ENCODE assay signal across 8 cellular contexts in the genomic region with DNA sequence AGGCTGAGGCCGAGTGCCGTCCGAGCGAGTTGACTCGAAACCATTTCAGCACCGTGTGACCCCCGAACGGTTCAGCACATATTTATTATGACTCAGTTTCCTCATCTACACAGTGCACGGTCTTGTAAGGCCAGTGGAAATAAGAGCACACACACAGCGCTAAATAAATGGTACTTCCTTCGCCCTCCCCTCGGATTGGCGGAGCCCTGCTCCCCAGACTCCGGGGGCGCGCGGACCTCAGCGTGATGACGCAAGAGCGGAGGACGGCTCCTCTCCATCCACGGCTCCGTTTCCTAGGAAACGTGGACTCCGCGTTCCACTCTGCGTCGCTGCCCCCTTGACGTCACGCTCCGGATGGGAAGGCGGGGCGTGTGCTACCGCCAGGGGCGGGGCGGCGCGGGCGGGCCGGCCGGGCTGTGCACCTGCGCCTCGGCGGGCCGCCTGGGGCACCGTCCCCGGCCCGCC. TPM values are rescaled to one million over a fixed set of nuclear protein-coding genes. Genes with fewer than 3 reads are reported as not detected.
A peak's percentile ranks its signal among the peaks of the same experiment; 100 is the strongest.
DNase-seq lines count a peak whose midpoint lies in the region; ATAC-seq and TF ChIP-seq lines count a peak whose summit lies in the region.

A gene with protein sequence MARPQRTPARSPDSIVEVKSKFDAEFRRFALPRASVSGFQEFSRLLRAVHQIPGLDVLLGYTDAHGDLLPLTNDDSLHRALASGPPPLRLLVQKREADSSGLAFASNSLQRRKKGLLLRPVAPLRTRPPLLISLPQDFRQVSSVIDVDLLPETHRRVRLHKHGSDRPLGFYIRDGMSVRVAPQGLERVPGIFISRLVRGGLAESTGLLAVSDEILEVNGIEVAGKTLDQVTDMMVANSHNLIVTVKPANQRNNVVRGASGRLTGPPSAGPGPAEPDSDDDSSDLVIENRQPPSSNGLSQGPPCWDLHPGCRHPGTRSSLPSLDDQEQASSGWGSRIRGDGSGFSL (plus strand): TSS at position 397 of the 465 bp plus-strand sequence. CDS start 79 bp downstream, outside the sequence.

- H3K9me3 ChIP-seq in naive thymus-derived CD4-positive, alpha-beta T cell (ENCODE audit: control insufficient read depth in 2 of 3, low read length in 3 of 3): no peaks in the 10 kb centered on the region

- H3K27me3 Mint-ChIP-seq in naive thymus-derived CD4-positive, alpha-beta T cell: no peaks in the 10 kb centered on the region
- no peaks in the 10 kb centered on the region for H3K27me3 Mint-ChIP-seq in stimulated activated memory B cell treated with anti-CD40 and anti-IgM and Interleukin-4, amounts not matched to agents 10 μg/mL and 1 μg/mL and 100 μg/mL, for 72 hours

- H3K4me1 Mint-ChIP-seq in naive thymus-derived CD4-positive, alpha-beta T cell: peaks cover 15 to 40% (median 22%) of the 10 kb centered on the region in 7 donors
- peaks cover 47% of the 10 kb centered on the region for H3K4me1 Mint-ChIP-seq in stimulated activated memory B cell treated with anti-CD40 and anti-IgM and Interleukin-4, amounts not matched to agents 10 μg/mL and 1 μg/mL and 100 μg/mL, for 72 hours

- H3K4me3 ChIP-seq in naive thymus-derived CD4-positive, alpha-beta T cell (ENCODE audit: low read length): peak within 1 kb of the TSS; percentile 99

- H3K36me3 Mint-ChIP-seq in naive thymus-derived CD4-positive, alpha-beta T cell: peaks cover 0 to 5% (median 2%) of the 10 kb centered on the region in 5 donors
- peaks cover 19% of the 10 kb centered on the region for H3K36me3 Mint-ChIP-seq in stimulated activated memory B cell treated with anti-CD40 and anti-IgM and Interleukin-4, amounts not matched to agents 10 μg/mL and 1 μg/mL and 100 μg/mL, for 72 hours

- H3K4me3 Mint-ChIP-seq in naive thymus-derived CD4-positive, alpha-beta T cell: peak within 1 kb of the TSS; percentile 90 to 97 (median 94)
- H3K4me3 Mint-ChIP-seq in stimulated activated memory B cell treated with anti-CD40 and anti-IgM and Interleukin-4, amounts not matched to agents 10 μg/mL and 1 μg/mL and 100 μg/mL, for 72 hours: peak within 1 kb of the TSS; percentile 85

- CTCF ChIA-PET in RWPE1 (lab: Yijun Ruan, JAX): no interaction called here
- CTCF ChIA-PET in naive thymus-derived CD4-positive, alpha-beta T cell (lab: Charles Lee): interaction anchor here (0.6 to 3.1 kb wide), 6 partner anchors 12 to 129 kb away, joined by 3 to 19 read pairs (median 6); partner anchors contain the start of genes CARMIL2 and CTCF

- intact Hi-C loops in naive thymus-derived CD4-positive, alpha-beta T cell (cut with micrococcal nuclease): loop anchor here (1.0 to 10.0 kb wide), 20 partner anchors 8 to 574 kb away; partner anchors contain the start of genes ATP6V0D1 (in 2 of the 2), CARMIL2 (in 2 of the 2), CTCF (in 2 of the 2) and PSKH1 (in 2 of the 2)

- H3K27ac Mint-ChIP-seq in naive thymus-derived CD4-positive, alpha-beta T cell: peak within 1 kb of the TSS; percentile 84 to 98 (median 97)
- peak within 1 kb of the TSS; percentile 90 for H3K27ac Mint-ChIP-seq in stimulated activated memory B cell treated with anti-CD40 and anti-IgM and Interleukin-4, amounts not matched to agents 10 μg/mL and 1 μg/mL and 100 μg/mL, for 72 hours

- H3K27me3 ChIP-seq in naive thymus-derived CD4-positive, alpha-beta T cell (ENCODE audit: control insufficient read depth in 2 of 2, insufficient read depth in 2 of 2, low read length in 2 of 2): no peaks in the 10 kb centered on the region

- peaks cover 0 to 36% (median 0%) of the 10 kb centered on the region in 3 experiments for H3K36me3 ChIP-seq in naive thymus-derived CD4-positive, alpha-beta T cell (ENCODE audit: control insufficient read depth in 2 of 3, insufficient read depth in 3 of 3, low read length in 3 of 3)

- H3K4me1 ChIP-seq in naive thymus-derived CD4-positive, alpha-beta T cell (ENCODE audit: control insufficient read depth in 2 of 2, insufficient read depth in 2 of 2, low read length in 2 of 2): peaks cover 11 to 17% of the 10 kb centered on the region in 2 donors

- POLR2A ChIA-PET in RWPE1 (lab: Yijun Ruan, JAX; ENCODE audit: low non-redundant PET): no interaction called here
- POLR2A ChIA-PET in naive thymus-derived CD4-positive, alpha-beta T cell (lab: Charles Lee): interaction anchor here (0.9 to 6.6 kb wide), 17 partner anchors 8 to 186 kb away, joined by 3 to 84 read pairs (median 4); partner anchors contain the start of genes ATP6V0D1, CARMIL2, CTCF and GFOD2

- peak; percentile 89 for ATAC-seq in naive thymus-derived CD4-positive, alpha-beta T cell
- peak; percentile 93 for ATAC-seq in stimulated activated memory B cell treated with anti-CD40 and anti-IgM and Interleukin-4, amounts not matched to agents 10 μg/mL and 1 μg/mL and 100 μg/mL, for 72 hours

- H3K27ac ChIP-seq in RWPE1: peak within 1 kb of the TSS; percentile 92
- peak within 1 kb of the TSS; percentile 97 for H3K27ac ChIP-seq in naive thymus-derived CD4-positive, alpha-beta T cell (ENCODE audit: low read depth, low read length)

- TF ChIP-seq CTCF in RWPE1 (conservative IDR thresholded peaks at IDR 0.05; ENCODE audit: low read depth): no peak

- peaks cover 0 to 3% (median 0%) of the 10 kb centered on the region in 11 donors for H3K9me3 Mint-ChIP-seq in naive thymus-derived CD4-positive, alpha-beta T cell
- H3K9me3 Mint-ChIP-seq in stimulated activated memory B cell treated with anti-CD40 and anti-IgM and Interleukin-4, amounts not matched to agents 10 μg/mL and 1 μg/mL and 100 μg/mL, for 72 hours: no peaks in the 10 kb centered on the region

- DNase-seq in DMS79 (lab: John Stamatoyannopoulos, UW) (peak; percentile 82), GOT3 (lab: John Stamatoyannopoulos, UW) (peak; percentile 55), LHCN-M2 (ENCODE audit: low read depth) (peak; percentile 96), RWPE1 (ENCODE audit: low spot score) (peak; percentile 98), fibroblast of gingiva (ENCODE audit: low read depth) (peak; percentile 96)
- peak; percentile 86 to 92 for DNase-seq in activated T-helper 1 cell treated with anti-CD3 and anti-CD28 coated beads, Interleukin-2, amount 50 U/mL, for 16 hours (ENCODE audit: low read depth in 1 of 2, low spot score in 1 of 2)
- DNase-seq in naive thymus-derived CD4-positive, alpha-beta T cell: peak; percentile 81 to 95 (median 93)

RNA-seq across cellular contexts. Expression of the gene that starts here (rescaled TPM):
- total RNA-seq in LHCN-M2 (2014; rRNA removed): 0.86 and 3.2 TPM in 2 replicates
- 1.1 TPM for polyA plus RNA-seq in LHCN-M2 (2012)
- 10 to 100 TPM in 1 of 5 experiments, 1 to 10 TPM in 4; 4.5 to 11.2 (median 4.7) TPM for total RNA-seq in naive thymus-derived CD4-positive, alpha-beta T cell
- polyA plus RNA-seq in naive thymus-derived CD4-positive, alpha-beta T cell: 10 to 100 TPM in 1 of 2 donors, 1 to 10 TPM in 1; 9.3 to 15.1 TPM

Comparison
In these comparisons a context has a peak if more than half of its experiments do, and no peak if none do; other contexts are left out.
1. Peak in every context shown above with its lines: DNase-seq, ATAC-seq, H3K4me3 ChIP-seq and H3K27ac ChIP-seq.